ENCODE assay signal across 21 cellular contexts in genomic region chr11:132640952-132641351, GRCh38.
DNase-seq lines count a peak whose midpoint lies in the region; ATAC-seq, FAIRE-seq and TF ChIP-seq lines count a peak whose summit lies in the region.
"Had no signal": no experiment of that assay in that cellular context is flagged by ENCODE, and none has a peak within 500 bp of the region (broad histone marks: within the 10 kb centered on the region; RNA-seq: fewer than 3 reads in every experiment).

No MANE protein-coding gene starts in this region.

- peak; percentile 41 for DNase-seq in DMS53 (lab: John Stamatoyannopoulos, UW)
- DNase-seq in DMS53 treated with DMSO at 0.1 percent for 48 hours (lab: John Stamatoyannopoulos, UW; ENCODE audit: unreplicated experiment) = no peak
- DNase-seq in NCI-H510A (lab: John Stamatoyannopoulos, UW) = peak; percentile 63
- no peak for DNase-seq in bronchial epithelial cell (ENCODE audit: low read depth)
- DNase-seq in stimulated activated effector memory CD8-positive, alpha-beta T cell treated with anti-CD3 and anti-CD28 coated beads, Interleukin-12 subunit alpha, Interleukin-12 subunit beta, amount 100 ng/mL, for 72 hours (ENCODE audit: low spot score in 2 of 2) = no peak
- DNase-seq in AG08395 (ENCODE audit: low spot score) = no peak
- DNase-seq: ACHN; CD8-positive, alpha-beta memory T cell; KG1; NCI-H187; NCI-H2107; NCI-H748 treated with DMSO at 0.1 percent for 48 hours; SHP77 treated with DMSO at 0.1 percent for 48 hours; SW 1271 had no signal

- no peaks in the 10 kb centered on the region for H3K36me3 ChIP-seq in bronchial epithelial cell (ENCODE audit: control insufficient read depth, insufficient read depth, low read length)
- H3K36me3 ChIP-seq: BLaER1 treated with 17β-estradiol and CSF1 and Interleukin-3, amounts not matched to agents 10 nM and 100 nM; HAP-1 had no signal

- no peak overlapping the region for H3K27ac Mint-ChIP-seq in stimulated activated effector memory CD8-positive, alpha-beta T cell treated with anti-CD3 and anti-CD28 coated beads, Interleukin-12 subunit alpha, Interleukin-12 subunit beta, amount 100 ng/mL, for 72 hours
- H3K27ac Mint-ChIP-seq: GM23338 had no signal

- ATAC-seq in stimulated activated effector memory CD8-positive, alpha-beta T cell treated with anti-CD3 and anti-CD28 coated beads, Interleukin-12 subunit alpha, Interleukin-12 subunit beta, amount 100 ng/mL, for 72 hours = peak; percentile 39
- ATAC-seq in GM21528 (IDR thresholded peaks at IDR 0.05; ENCODE audit: low FRiP score, unreplicated experiment) (no peak), GM19324 (IDR thresholded peaks at IDR 0.05; ENCODE audit: low FRiP score, unreplicated experiment) (no peak)
- ATAC-seq: GM23338, HepG2 had no signal

- peaks cover 3% of the 10 kb centered on the region for H3K9me3 Mint-ChIP-seq in stimulated activated effector memory CD8-positive, alpha-beta T cell treated with anti-CD3 and anti-CD28 coated beads, Interleukin-12 subunit alpha, Interleukin-12 subunit beta, amount 100 ng/mL, for 72 hours
- H3K9me3 Mint-ChIP-seq: GM23338 had no signal

- H3K4me3 Mint-ChIP-seq in stimulated activated effector memory CD8-positive, alpha-beta T cell treated with anti-CD3 and anti-CD28 coated beads, Interleukin-12 subunit alpha, Interleukin-12 subunit beta, amount 100 ng/mL, for 72 hours = no peak overlapping the region
- H3K4me3 Mint-ChIP-seq: GM23338 had no signal

- FAIRE-seq in bronchial epithelial cell (lab: Jason Lieb, UNC) = peak; percentile 47
- FAIRE-seq: HepG2 had no signal

- no peaks in the 10 kb centered on the region for H3K36me3 Mint-ChIP-seq in stimulated activated effector memory CD8-positive, alpha-beta T cell treated with anti-CD3 and anti-CD28 coated beads, Interleukin-12 subunit alpha, Interleukin-12 subunit beta, amount 100 ng/mL, for 72 hours
- H3K36me3 Mint-ChIP-seq: CD8-positive, alpha-beta memory T cell had no signal

- no peak overlapping the region for H3K4me3 ChIP-seq in bronchial epithelial cell (ENCODE audit: low read depth, low read length)
- H3K4me3 ChIP-seq: BLaER1 treated with 17β-estradiol and CSF1 and Interleukin-3, amounts not matched to agents 10 nM and 100 nM; GM23338; HAP-1; SK-N-MC had no signal

- H3K27me3 ChIP-seq in bronchial epithelial cell (ENCODE audit: control insufficient read depth, insufficient read depth, low read length) = no peaks in the 10 kb centered on the region
- H3K27me3 ChIP-seq: BLaER1 treated with 17β-estradiol and CSF1 and Interleukin-3, amounts not matched to agents 10 nM and 100 nM had no signal

- no peaks in the 10 kb centered on the region for H3K4me1 Mint-ChIP-seq in stimulated activated effector memory CD8-positive, alpha-beta T cell treated with anti-CD3 and anti-CD28 coated beads, Interleukin-12 subunit alpha, Interleukin-12 subunit beta, amount 100 ng/mL, for 72 hours

- TF ChIP-seq CTCF in bronchial epithelial cell (IDR thresholded peaks at IDR 0.05; ENCODE audit: insufficient read depth, low read length, severe bottlenecking) = no peak

Comparison
In these comparisons a context has a peak if more than half of its experiments do, and no peak if none do; other contexts are left out.
1. DNase-seq: peak in DMS53 (single experiment) and NCI-H510A (single experiment); none in DMS53 treated with DMSO at 0.1 percent for 48 hours (single experiment), bronchial epithelial cell (single experiment), stimulated activated effector memory CD8-positive, alpha-beta T cell treated with anti-CD3 and anti-CD28 coated beads, Interleukin-12 subunit alpha, Interleukin-12 subunit beta, amount 100 ng/mL, for 72 hours (0 of 2) and AG08395 (single experiment).